In genomic region chr21:44964381-44964780, GRCh38 we compare ENCODE assay signal across 22 cellular contexts. TPM values are rescaled to one million over a fixed set of nuclear protein-coding genes. Genes with fewer than 3 reads are reported as not detected.
DNase-seq lines count a peak whose midpoint lies in the region; ATAC-seq, FAIRE-seq and TF ChIP-seq lines count a peak whose summit lies in the region.
"Had no signal": no experiment of that assay in that cellular context is flagged by ENCODE, and none has a peak within 500 bp of the region (broad histone marks: within the 10 kb centered on the region; RNA-seq: fewer than 3 reads in every experiment).

No MANE protein-coding gene starts in this region.

- CTCF ChIA-PET in IMR-90 (lab: Yijun Ruan, JAX): interaction anchor here (1.0 to 3.1 kb wide), 3 partner anchors 164 to 173 kb away, joined by 3 to 16 read pairs (median 8); no protein-coding TSS in a partner anchor
- CTCF ChIA-PET in PC-3 (lab: Charles Lee): no interaction called here

- H2AK5ac ChIP-seq in IMR-90 (ENCODE audit: low read depth, low read length): peak overlapping the region; percentile 86

- peak overlapping the region; percentile 82; the same call in 1 of the 2 replicates for H2BK20ac ChIP-seq in IMR-90 (ENCODE audit: low read depth, low read length)

- H3K79me2 ChIP-seq in PC-3 (ENCODE audit: low read length): peaks cover 37% of the 10 kb centered on the region

- no peaks in the 10 kb centered on the region for H3K9me2 ChIP-seq in PC-3 (replicated peaks; ENCODE audit: low read length)

- 96% methylated on average over 3 of the region's 12 CpGs; no CpG with 5 or more reads in 1 of the 2 experiments for WGBS in IMR-90 (ENCODE audit: extremely low coverage in 2 of 2, insufficient read length in 1 of 2), 2 experiments
- 98% methylated on average over 12 of the region's 12 CpGs for WGBS in sigmoid colon, 2 donors

- H3K79me1 ChIP-seq in IMR-90 (ENCODE audit: low read depth in 1 of 2, low read length in 2 of 2): peaks cover 27 to 64% of the 10 kb centered on the region in 2 experiments

- H3K23ac ChIP-seq in IMR-90 (ENCODE audit: low read depth, low read length): 0 out of 2 replicates have a peak overlapping the region, but pooled peaks have one; percentile 33

- peaks cover 45% of the 10 kb centered on the region for H3K4me1 ChIP-seq in CD4-positive, CD25-positive, alpha-beta regulatory T cell (ENCODE audit: control insufficient read depth, insufficient read depth, low read length, poor library complexity, severe bottlenecking)
- peaks cover 18% of the 10 kb centered on the region for H3K4me1 ChIP-seq in IMR-90 (ENCODE audit: control insufficient read depth, insufficient read depth, low read length)
- H3K4me1 ChIP-seq in kidney (ENCODE audit: control insufficient read depth in 1 of 2, insufficient read depth in 1 of 2, low read depth in 1 of 2, low read length in 2 of 2): peaks cover 3 to 26% of the 10 kb centered on the region in 2 donors
- H3K4me1 ChIP-seq in sigmoid colon: peaks cover 0 to 95% (median 89%) of the 10 kb centered on the region in 4 donors
- peaks cover 1% of the 10 kb centered on the region; the same call in 1 of the 2 replicates for H3K4me1 ChIP-seq in PC-3 (ENCODE audit: insufficient read depth, low read length)
- H3K4me1 ChIP-seq: colonic mucosa had no signal

- H2BK5ac ChIP-seq in IMR-90 (ENCODE audit: low read depth, low read length, poor library complexity, severe bottlenecking): peak overlapping the region; percentile 16

- H3K14ac ChIP-seq in IMR-90 (replicated peaks; ENCODE audit: low read depth, low read length): peak overlapping the region; percentile 74

- dilution Hi-C loops in IMR-90 (cut with HindIII; ENCODE audit: low sequenced_read_pairs, unreplicated experiment): no loop called here

- H2BK15ac ChIP-seq in IMR-90 (ENCODE audit: low read depth, low read length): peak overlapping the region; percentile 38; the same call in 1 of the 3 replicates

- H3K4me3 Mint-ChIP-seq in CD4-positive, CD25-positive, alpha-beta regulatory T cell: peak overlapping the region in 3 of 4 donors; percentile 41 to 69 (median 57)
- H3K4me3 Mint-ChIP-seq: activated B cell treated with CpG ODN at 0.5 μM for 24 hours; brain; stimulated activated naive B cell treated with anti-CD40 and anti-IgM and Interleukin-4, amounts not matched to agents 10 μg/mL and 1 μg/mL and 100 μg/mL, for 72 hours had no signal

- no peak overlapping the region for H3K4me3 ChIP-seq in CD4-positive, CD25-positive, alpha-beta regulatory T cell (ENCODE audit: low read depth, low read length)
- H3K4me3 ChIP-seq in IMR-90 (ENCODE audit: insufficient read depth, low read depth, low read length) (no peak overlapping the region), kidney (ENCODE audit: low read length in 2 of 2) (no peak overlapping the region), sigmoid colon (no peak overlapping the region), PC-3 (ENCODE audit: low read length) (no peak overlapping the region)
- H3K4me3 ChIP-seq: colonic mucosa, testis had no signal

- FAIRE-seq in kidney (lab: Jason Lieb, UNC): no peak
- FAIRE-seq: endometrium, keratinocyte had no signal

- H3K27me3 ChIP-seq in CD4-positive, CD25-positive, alpha-beta regulatory T cell (ENCODE audit: control insufficient read depth, insufficient read depth, low read length): no peaks in the 10 kb centered on the region
- no peaks in the 10 kb centered on the region for H3K27me3 ChIP-seq in IMR-90 (ENCODE audit: control insufficient read depth, insufficient read depth, low read length)
- H3K27me3 ChIP-seq in sigmoid colon: no peaks in the 10 kb centered on the region
- no peaks in the 10 kb centered on the region for H3K27me3 ChIP-seq in PC-3 (ENCODE audit: low read length)
- H3K27me3 ChIP-seq: colonic mucosa, testis had no signal

- no peak for TF ChIP-seq RAD21 in IMR-90 (IDR thresholded peaks at IDR 0.05; ENCODE audit: low read length)

- H4K5ac ChIP-seq in IMR-90 (ENCODE audit: low read depth, low read length): peak overlapping the region; percentile 29; the same call in 1 of the 2 replicates

- H3K27me3 Mint-ChIP-seq in CD4-positive, CD25-positive, alpha-beta regulatory T cell: no peaks in the 10 kb centered on the region
- H3K27me3 Mint-ChIP-seq: activated B cell treated with CpG ODN at 0.5 μM for 24 hours; stimulated activated naive B cell treated with anti-CD40 and anti-IgM and Interleukin-4, amounts not matched to agents 10 μg/mL and 1 μg/mL and 100 μg/mL, for 72 hours had no signal

- H3K9me1 ChIP-seq in IMR-90 (ENCODE audit: insufficient read depth, low read length): peaks cover 13% of the 10 kb centered on the region

- H3K9ac ChIP-seq in IMR-90 (ENCODE audit: low read depth, low read length) (no peak overlapping the region), kidney (ENCODE audit: low read length in 2 of 2) (no peak overlapping the region), PC-3 (ENCODE audit: low read length) (no peak overlapping the region)

- in situ Hi-C loops in IMR-90 (cut with MboI; ENCODE audit: low sequenced_read_pairs): no loop called here

- peaks cover 3% of the 10 kb centered on the region for H4K20me1 ChIP-seq in IMR-90 (ENCODE audit: insufficient read depth, low read length)
- H4K20me1 ChIP-seq in PC-3 (ENCODE audit: low read length): no peaks in the 10 kb centered on the region

- TF ChIP-seq POLR2A in IMR-90 (IDR thresholded peaks at IDR 0.05; ENCODE audit: low read depth, low read length) (no peak; the same call in 1 of the 2 replicates), sigmoid colon (IDR thresholded peaks at IDR 0.05) (no peak)

- intact Hi-C loops in IMR-90 (cut with micrococcal nuclease) (loop anchor here (5.0 kb wide), 1 partner anchor 173 kb away; no protein-coding TSS in a partner anchor), kidney (cut with DNase I) (no loop called here), sigmoid colon (cut with DNase I) (loop anchor here (10.0 kb wide), 1 partner anchor 330 kb away; no protein-coding TSS in a partner anchor), PC-3 (cut with micrococcal nuclease) (no loop called here)

- peaks cover 10 to 41% (median 14%) of the 10 kb centered on the region in 4 donors for H3K4me1 Mint-ChIP-seq in CD4-positive, CD25-positive, alpha-beta regulatory T cell

- TF ChIP-seq CTCF in IMR-90 (conservative IDR thresholded peaks at IDR 0.05; ENCODE audit: low read depth, low read length) (no peak), kidney (IDR thresholded peaks at IDR 0.05; ENCODE audit: borderline replicate concordance, extremely low read depth, insufficient read depth) (no peak), sigmoid colon (IDR thresholded peaks at IDR 0.05) (no peak), PC-3 (conservative IDR thresholded peaks at IDR 0.05; ENCODE audit: low read depth, low read length) (no peak)

- peak overlapping the region; percentile 34 to 64; a peak in 2 of 4 replicates for H4K8ac ChIP-seq in IMR-90 (ENCODE audit: low read depth in 2 of 2, low read length in 2 of 2)

- TF ChIP-seq EP300 in sigmoid colon (IDR thresholded peaks at IDR 0.05): no peak

- POLR2A ChIA-PET in IMR-90 (lab: Charles Lee; ENCODE audit: unreplicated experiment): no interaction called here
- POLR2A ChIA-PET in PC-3 (lab: Charles Lee; ENCODE audit: unreplicated experiment): no interaction called here

- no peak overlapping the region; the same call in 1 of the 2 replicates for H3K18ac ChIP-seq in IMR-90 (ENCODE audit: low read depth, low read length)

- H3K4me2 ChIP-seq in IMR-90 (ENCODE audit: low read depth, low read length): no peak overlapping the region
- no peak overlapping the region for H3K4me2 ChIP-seq in PC-3 (ENCODE audit: low read length)

- H4K91ac ChIP-seq in IMR-90 (ENCODE audit: insufficient read depth, low read depth, low read length): peak overlapping the region; percentile 24; the same call in 1 of the 2 replicates

- H3K4ac ChIP-seq in IMR-90 (ENCODE audit: low read depth, low read length): peak overlapping the region; percentile 93

- peak overlapping the region in 2 of 3 donors; percentile 24 to 92 for H3K27ac Mint-ChIP-seq in CD4-positive, CD25-positive, alpha-beta regulatory T cell
- H3K27ac Mint-ChIP-seq: activated B cell treated with CpG ODN at 0.5 μM for 24 hours; stimulated activated naive B cell treated with anti-CD40 and anti-IgM and Interleukin-4, amounts not matched to agents 10 μg/mL and 1 μg/mL and 100 μg/mL, for 72 hours had no signal

- peaks cover 0 to 2% (median 0%) of the 10 kb centered on the region in 7 donors for H3K9me3 Mint-ChIP-seq in CD4-positive, CD25-positive, alpha-beta regulatory T cell
- H3K9me3 Mint-ChIP-seq: activated B cell treated with CpG ODN at 0.5 μM for 24 hours; stimulated activated naive B cell treated with anti-CD40 and anti-IgM and Interleukin-4, amounts not matched to agents 10 μg/mL and 1 μg/mL and 100 μg/mL, for 72 hours had no signal

- DNase-seq in CD4-positive, CD25-positive, alpha-beta regulatory T cell: no peak
- no peak for DNase-seq in IMR-90
- peak; percentile 55 for DNase-seq in kidney
- DNase-seq in sigmoid colon: no peak
- DNase-seq in PC-3: no peak
- DNase-seq in cerebellar nuclear complex (lab: John Stamatoyannopoulos, UW): no peak
- no peak for DNase-seq in caudate nucleus (lab: John Stamatoyannopoulos, UW)
- DNase-seq: activated B cell treated with CpG ODN at 0.5 μM for 24 hours; activated CD4-positive, alpha-beta T cell treated with anti-CD3 and anti-CD28 coated beads, Interleukin-2, amount 50 U/mL, for 48 hours; activated CD8-positive, alpha-beta memory T cell treated with anti-CD3 and anti-CD28 coated beads, Interleukin-2, amount 50 U/mL, for 4 hours; colonic mucosa; NCI-H2081; NCI-H226; occipital lobe; stimulated activated CD4-positive, alpha-beta T cell treated with anti-CD3 and anti-CD28 coated beads, Interleukin-12 subunit alpha, Interleukin-12 subunit beta, amount 100 ng/mL, for 4 hours; stimulated activated CD4-positive, alpha-beta T cell treated with anti-CD3 and anti-CD28 coated beads, Interleukin-4, amount 100 ng/mL, for 24 hours; stimulated activated naive B cell treated with anti-CD40 and anti-IgM and Interleukin-4, amounts not matched to agents 10 μg/mL and 1 μg/mL and 100 μg/mL, for 72 hours; T-helper 9 cell; testis had no signal

- no peak overlapping the region for H2AFZ ChIP-seq in IMR-90 (replicated peaks; ENCODE audit: low read length, poor library complexity)
- H2AFZ ChIP-seq in PC-3 (ENCODE audit: low read length): no peak overlapping the region

- no TSS peak for BruUV-seq in IMR-90 (replicated peaks; lab: Mats Ljungman, UMichigan)
- BruUV-seq in PC-3 (replicated peaks; lab: Mats Ljungman, UMichigan): no TSS peak

- peaks cover 18% of the 10 kb centered on the region for H3K36me3 ChIP-seq in CD4-positive, CD25-positive, alpha-beta regulatory T cell (ENCODE audit: control insufficient read depth, insufficient read depth, low read length)
- H3K36me3 ChIP-seq in IMR-90 (ENCODE audit: control insufficient read depth, insufficient read depth, low read length) (peaks cover 21% of the 10 kb centered on the region), kidney (ENCODE audit: control insufficient read depth in 1 of 2, insufficient read depth in 2 of 2, low read length in 2 of 2) (peaks cover 0 to 11% of the 10 kb centered on the region in 2 donors), sigmoid colon (peaks cover 0 to 4% (median 0%) of the 10 kb centered on the region in 4 donors), PC-3 (ENCODE audit: low read depth, low read length) (peaks cover 60% of the 10 kb centered on the region)
- H3K36me3 ChIP-seq: colonic mucosa had no signal

- peaks cover 4% of the 10 kb centered on the region for H3F3A ChIP-seq in PC-3 (ENCODE audit: low read length, unreplicated experiment)

- H3K27ac ChIP-seq in CD4-positive, CD25-positive, alpha-beta regulatory T cell (ENCODE audit: insufficient read depth, low read length, poor library complexity, severe bottlenecking): no peak overlapping the region
- H3K27ac ChIP-seq in IMR-90 (ENCODE audit: insufficient read depth, low read length) (no peak overlapping the region; the same call in 1 of the 2 replicates), kidney (ENCODE audit: low read depth in 2 of 2, low read length in 2 of 2) (no peak overlapping the region), sigmoid colon (peak overlapping the region in 3 of 4 donors; percentile 83 to 91 (median 89)), PC-3 (ENCODE audit: low read length) (no peak overlapping the region), caudate nucleus (ENCODE audit: low read depth, low read length) (no peak overlapping the region)
- H3K27ac ChIP-seq: colonic mucosa, testis had no signal

- peaks cover 23% of the 10 kb centered on the region for H3K36me3 Mint-ChIP-seq in CD4-positive, CD25-positive, alpha-beta regulatory T cell

- no peaks in the 10 kb centered on the region for H3K9me3 ChIP-seq in CD4-positive, CD25-positive, alpha-beta regulatory T cell (ENCODE audit: control insufficient read depth in 2 of 2, low read length in 2 of 2)
- H3K9me3 ChIP-seq in IMR-90 (ENCODE audit: control insufficient read depth, insufficient read depth, low read length): peaks cover 5% of the 10 kb centered on the region; the same call in 1 of the 2 replicates
- H3K9me3 ChIP-seq in kidney (ENCODE audit: control insufficient read depth in 1 of 2, low read length in 2 of 2): no peaks in the 10 kb centered on the region
- no peaks in the 10 kb centered on the region for H3K9me3 ChIP-seq in sigmoid colon
- H3K9me3 ChIP-seq in PC-3 (ENCODE audit: low read length): peaks cover 7% of the 10 kb centered on the region; the same call in 1 of the 2 replicates
- H3K9me3 ChIP-seq: colonic mucosa, testis had no signal

- H2BK120ac ChIP-seq in IMR-90 (ENCODE audit: low read depth, low read length): peak overlapping the region; percentile 49; the same call in 1 of the 2 replicates

- no peak for ATAC-seq in CD4-positive, CD25-positive, alpha-beta regulatory T cell (ENCODE audit: low read depth in 2 of 2)
- no peak for ATAC-seq in IMR-90 (ENCODE audit: low read depth)
- ATAC-seq in PC-3: no peak

- H3K56ac ChIP-seq in IMR-90 (ENCODE audit: extremely low read depth, insufficient read depth, low read length): no peak overlapping the region

- no peak overlapping the region for H2AK9ac ChIP-seq in IMR-90 (replicated peaks; ENCODE audit: low read depth, low read length, poor library complexity)

RNA-seq across cellular contexts. Expression of gene SLX9, which starts 24.6 kb away (rescaled TPM):
- total RNA-seq in CD4-positive, CD25-positive, alpha-beta regulatory T cell: 21.8 TPM
- 10 to 100 TPM in 3 of 4 donors, 1 to 10 TPM in 1; 7.6 to 12.0 (median 10.0) TPM for polyA plus RNA-seq in CD4-positive, CD25-positive, alpha-beta regulatory T cell
- 10.4 and 17.5 TPM in 2 replicates for total RNA-seq in IMR-90 (2012; rRNA removed)
- 21.7 and 27.4 TPM in 2 replicates for polyA plus RNA-seq in IMR-90 (2012; rRNA removed)
- polyA plus RNA-seq in IMR-90 (2012; cell fraction: cytosol; rRNA removed): 29.5 and 45.6 TPM in 2 replicates
- 26.6 and 28.5 TPM in 2 replicates for polyA plus RNA-seq in IMR-90 (2012; cell fraction: nucleus; rRNA removed; ENCODE audit: low replicate concordance)
- 27.1 TPM for total RNA-seq in kidney
- 35.1 TPM for polyA plus RNA-seq in kidney (ENCODE audit: insufficient read depth, low read depth, low replicate concordance)
- 10 to 100 TPM; 18.3 to 38.8 (median 22.0) TPM for total RNA-seq in sigmoid colon
- 10 to 100 TPM in 2 of 3 donors, 1 to 10 TPM in 1; 9.7 to 31.9 (median 15.0) TPM for polyA plus RNA-seq in sigmoid colon
- total RNA-seq in PC-3 (2014; rRNA removed): 80.1 and 94.9 TPM in 2 replicates

RNA-seq across cellular contexts. Expression of gene ITGB2, which starts 43.7 kb away (rescaled TPM):
- total RNA-seq in CD4-positive, CD25-positive, alpha-beta regulatory T cell: 411 TPM
- 100 to 1,000 TPM; 415 to 519 (median 446) TPM for polyA plus RNA-seq in CD4-positive, CD25-positive, alpha-beta regulatory T cell
- total RNA-seq in IMR-90 (2012; rRNA removed) (not detected in 2 replicates), kidney (111 TPM), sigmoid colon (10 to 100 TPM; 14.7 to 82.0 (median 48.5) TPM), PC-3 (2014; rRNA removed) (45.1 and 45.7 TPM in 2 replicates)
- polyA plus RNA-seq in IMR-90 (2012; rRNA removed) (0.14 TPM in 1 of 2 replicates, not detected in the other), kidney (ENCODE audit: insufficient read depth, low read depth, low replicate concordance) (9.5 TPM), sigmoid colon (100 to 1,000 TPM in 1 of 3 donors, 10 to 100 TPM in 2; 21.0 to 103 (median 60.5) TPM)
- polyA plus RNA-seq in IMR-90 (2012; cell fraction: cytosol; rRNA removed): 0.06 and 0.15 TPM in 2 replicates
- 0.07 TPM in 1 of 2 replicates, not detected in the other for polyA plus RNA-seq in IMR-90 (2012; cell fraction: nucleus; rRNA removed; ENCODE audit: low replicate concordance)

Comparison
In these comparisons a context has a peak if more than half of its experiments do, and no peak if none do; other contexts are left out.
1. H3K27ac ChIP-seq: peak in sigmoid colon (3 of 4); none in CD4-positive, CD25-positive, alpha-beta regulatory T cell (single experiment), IMR-90 (single experiment), kidney (0 of 2), PC-3 (single experiment) and caudate nucleus (single experiment).
2. RNA of gene ITGB2, which starts 43.7 kb away (total RNA-seq): 411 TPM in CD4-positive, CD25-positive, alpha-beta regulatory T cell (single experiment), 111 TPM in kidney (single experiment), 14.7 to 82.0 TPM in sigmoid colon and 45.1 to 45.7 TPM in PC-3; not detected in IMR-90; every median in the first group is over 10 times any median in the second.
3. intact Hi-C loops: an anchor here in IMR-90 (5.0 kb wide) and sigmoid colon (10.0 kb wide); none called in kidney and PC-3.